ENCODE assay signal across 20 cellular contexts in genomic region chr1:47257224-47257623, GRCh38. TPM values are rescaled to one million over a fixed set of nuclear protein-coding genes. Genes with fewer than 3 reads are reported as not detected.
A peak's percentile ranks its signal among the peaks of the same experiment; 100 is the strongest.
DNase-seq lines count a peak whose midpoint lies in the region; TF ChIP-seq lines count a peak whose summit lies in the region.
"Had no signal": no experiment of that assay in that cellular context is flagged by ENCODE, and none has a peak within 500 bp of the region (broad histone marks: within the 10 kb centered on the region; RNA-seq: fewer than 3 reads in every experiment).

No MANE protein-coding gene starts in this region.

- TF ChIP-seq CTCF in OCI-LY7 (conservative IDR thresholded peaks at IDR 0.05; ENCODE audit: low read length): no peak

- H3K79me2 ChIP-seq in OCI-LY7 (ENCODE audit: insufficient read depth, low read depth, low read length): 0 out of 2 replicates have a peak, but pooled peaks cover 4% of the 10 kb centered on the region

- H3K9me2 ChIP-seq in OCI-LY7 (ENCODE audit: insufficient read depth, low read length): no peaks in the 10 kb centered on the region

- H2AFZ ChIP-seq in OCI-LY7 (ENCODE audit: low read length): no peak overlapping the region
- H2AFZ ChIP-seq: GM23248 had no signal

- H3K27ac ChIP-seq in OCI-LY7 (ENCODE audit: low read depth, low read length, poor library complexity, severe bottlenecking): no peak overlapping the region
- H3K27ac ChIP-seq: GM23248, HL-60 had no signal

- no peaks in the 10 kb centered on the region for H3K4me1 ChIP-seq in OCI-LY7 (ENCODE audit: insufficient read depth, low read length, poor library complexity, severe bottlenecking)
- H3K4me1 ChIP-seq: BE2C, HAP-1 had no signal

- H3K36me3 ChIP-seq in OCI-LY7 (ENCODE audit: insufficient read depth, low read length): peaks cover 93% of the 10 kb centered on the region
- H3K36me3 ChIP-seq: BE2C had no signal

- POLR2A ChIA-PET in OCI-LY7 (lab: Charles Lee): interaction anchor here (0.8 to 1.0 kb wide), 2 partner anchors 19 to 61 kb away, joined by 3 to 6 read pairs; no protein-coding TSS in a partner anchor

- BruUV-seq in OCI-LY7 (replicated peaks; lab: Mats Ljungman, UMichigan): no TSS peak

- DNase-seq in M059J (ENCODE audit: low read depth): peak; percentile 32
- DNase-seq in astrocyte of the hippocampus (ENCODE audit: low read depth, low spot score): peak; percentile 19
- peak; percentile 84 for DNase-seq in myocyte (ENCODE audit: low read depth)
- no peak for DNase-seq in foreskin melanocyte
- DNase-seq in OCI-LY7 (ENCODE audit: low spot score): no peak
- no peak for DNase-seq in SW480 (ENCODE audit: low spot score)
- DNase-seq: ACHN; BE2C; C1 segment of cervical spinal cord; CD4-positive, CD25-positive, alpha-beta regulatory T cell; CD8-positive, alpha-beta memory T cell; COR-L47; DMS 273 treated with DMSO at 0.1 percent for 48 hours; DMS53; DND-41; EL; GM23248 had no signal

- no peaks in the 10 kb centered on the region for H3K9me3 ChIP-seq in OCI-LY7 (ENCODE audit: low read length)
- H3K9me3 ChIP-seq: BE2C, HAP-1 had no signal

- H3K4me2 ChIP-seq in OCI-LY7 (ENCODE audit: low read length): no peak overlapping the region

- CTCF ChIA-PET in OCI-LY7 (lab: Charles Lee; ENCODE audit: unreplicated experiment): no interaction called here

- H3K4me3 ChIP-seq in OCI-LY7 (ENCODE audit: low read depth, low read length, poor library complexity, severe bottlenecking): no peak overlapping the region
- H3K4me3 ChIP-seq: GM23248, HAP-1 had no signal

- intact Hi-C loops in OCI-LY7 (cut with micrococcal nuclease; ENCODE audit: unreplicated experiment): no loop called here

- no peaks in the 10 kb centered on the region for H4K20me1 ChIP-seq in OCI-LY7 (ENCODE audit: insufficient read depth, low read length)

RNA-seq across cellular contexts. Expression of gene TAL1, which starts 25.2 kb away (rescaled TPM):
- not detected in 2 replicates for total RNA-seq in M059J (2014; rRNA removed; shearing (Covaris generic))
- total RNA-seq in myocyte (not detected in 2 replicates), OCI-LY7 (2022) (not detected in 2 replicates)
- not detected for polyA plus RNA-seq in myocyte (2012)
- not detected in 2 replicates for total RNA-seq in OCI-LY7 (2014; rRNA removed; shearing (Covaris generic))
- total RNA-seq: CD8-positive, alpha-beta memory T cell; G401; GM23248 had no signal
- polyA plus RNA-seq: CD4-positive, CD25-positive, alpha-beta regulatory T cell; CD8-positive, alpha-beta memory T cell; GM23248 had no signal

RNA-seq across cellular contexts. Expression of gene STIL, which starts 56.7 kb away (rescaled TPM):
- 34.4 and 48.1 TPM in 2 replicates for total RNA-seq in M059J (2014; rRNA removed; shearing (Covaris generic))
- total RNA-seq in myocyte (0.99 and 1.4 TPM in 2 replicates), OCI-LY7 (2022) (54.0 and 60.0 TPM in 2 replicates)
- polyA plus RNA-seq in myocyte (2012): 0.81 TPM
- total RNA-seq in OCI-LY7 (2014; rRNA removed; shearing (Covaris generic)): 39.8 and 46.6 TPM in 2 replicates

Comparison
In these comparisons a context has a peak if more than half of its experiments do, and no peak if none do; other contexts are left out.
1. DNase-seq: peak in M059J (single experiment), astrocyte of the hippocampus (single experiment) and myocyte (single experiment); none in foreskin melanocyte (single experiment), OCI-LY7 (single experiment) and SW480 (single experiment).
2. RNA of gene STIL, which starts 56.7 kb away (total RNA-seq): 39.8 to 60.0 TPM in OCI-LY7 and 34.4 to 48.1 TPM in M059J; 0.99 to 1.4 TPM in myocyte; every median in the first group is over 10 times any median in the second.